ENCODE assay signal across 14 cellular contexts in the genomic region with DNA sequence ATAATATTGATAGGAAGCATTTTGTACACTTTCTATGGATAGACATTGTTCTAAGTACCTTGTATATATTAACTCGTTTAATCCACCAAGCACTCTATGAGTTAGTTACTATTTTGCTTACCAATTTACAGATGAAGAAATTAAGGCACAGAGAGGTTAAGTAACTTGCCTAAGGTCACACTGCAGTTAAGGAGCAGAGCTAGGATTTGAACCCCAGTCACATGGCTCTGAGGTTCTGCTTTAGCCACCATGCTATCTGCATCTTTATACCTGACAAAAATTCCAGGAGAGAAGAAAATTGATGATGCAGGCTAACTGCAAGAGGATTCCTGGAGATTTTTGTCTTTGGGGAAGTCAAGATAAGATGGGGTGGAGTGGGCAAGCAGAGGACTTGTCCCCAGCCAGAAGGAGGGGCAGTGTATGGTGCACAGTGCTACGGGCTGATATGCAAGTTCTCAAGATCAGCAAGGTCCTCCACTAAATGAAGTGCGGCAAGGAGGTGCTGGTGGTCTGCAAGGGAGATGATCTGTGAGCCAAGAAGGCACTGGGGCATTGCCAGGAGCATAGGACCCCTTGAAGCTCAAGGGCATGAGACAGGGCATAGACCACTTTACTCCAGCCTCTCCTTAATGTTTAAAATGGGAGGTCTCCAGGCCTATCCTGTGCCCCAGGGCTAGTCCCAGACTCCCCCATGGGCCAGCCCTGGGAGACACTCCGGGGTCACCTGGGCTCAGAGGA.
"Had no signal": no experiment of that assay in that cellular context is flagged by ENCODE, and none has a peak within 500 bp of the region (broad histone marks: within the 10 kb centered on the region; RNA-seq: fewer than 3 reads in every experiment).

No MANE protein-coding gene starts in this region.

- H3K27me3 ChIP-seq: cardiac muscle cell, esophagus squamous epithelium, ovary, sigmoid colon, thyroid gland had no signal

- H3K36me3 Mint-ChIP-seq: stimulated activated naive B cell treated with anti-CD40 and anti-IgM and Interleukin-4, amounts not matched to agents 10 μg/mL and 1 μg/mL and 100 μg/mL, for 72 hours had no signal

- H3K4me1 ChIP-seq: esophagus squamous epithelium, sigmoid colon had no signal

- H3K9me3 Mint-ChIP-seq: activated CD4-positive, alpha-beta T cell treated with anti-CD3 and anti-CD28 coated beads, Interleukin-2, amount 10 ng/mL, durations not matched to agents 7 days and 5 days had no signal

- H3K27ac ChIP-seq: cardiac muscle cell, esophagus squamous epithelium, ovary, sigmoid colon, thyroid gland had no signal

- H3K4me3 ChIP-seq: cardiac muscle cell, esophagus squamous epithelium, ovary, sigmoid colon, thyroid gland had no signal

- H3K9me3 ChIP-seq: esophagus squamous epithelium, ovary, sigmoid colon, thyroid gland had no signal

- H3K27ac Mint-ChIP-seq: activated CD4-positive, alpha-beta T cell treated with anti-CD3 and anti-CD28 coated beads, Interleukin-2, amount 10 ng/mL, durations not matched to agents 7 days and 5 days; activated T-cell treated with anti-CD3 and anti-CD28 coated beads, Interleukin-2, amount 50 U/mL, for 72 hours; stimulated activated naive B cell treated with anti-CD40 and anti-IgM and Interleukin-4, amounts not matched to agents 10 μg/mL and 1 μg/mL and 100 μg/mL, for 72 hours had no signal

- H3K4me1 Mint-ChIP-seq: activated CD4-positive, alpha-beta T cell treated with anti-CD3 and anti-CD28 coated beads, Interleukin-2, amount 10 ng/mL, durations not matched to agents 7 days and 5 days; stimulated activated naive B cell treated with anti-CD40 and anti-IgM and Interleukin-4, amounts not matched to agents 10 μg/mL and 1 μg/mL and 100 μg/mL, for 72 hours had no signal

- H3K36me3 ChIP-seq: cardiac muscle cell, esophagus squamous epithelium, ovary, sigmoid colon, thyroid gland had no signal

- H3K27me3 Mint-ChIP-seq: activated CD4-positive, alpha-beta T cell treated with anti-CD3 and anti-CD28 coated beads, Interleukin-2, amount 10 ng/mL, durations not matched to agents 7 days and 5 days had no signal

- DNase-seq: activated CD4-positive, alpha-beta T cell treated with anti-CD3 and anti-CD28 coated beads, Interleukin-2, amount 10 ng/mL, durations not matched to agents 7 days and 5 days; activated effector memory CD4-positive, alpha-beta T cell treated with anti-CD3 and anti-CD28 coated beads, Interleukin-2, amount 50 U/mL, for 16 hours; activated T-cell treated with anti-CD3 and anti-CD28 coated beads, Interleukin-2, amount 50 U/mL, for 72 hours; dermis blood vessel endothelial cell; effector memory CD4-positive, alpha-beta T cell; esophagus squamous epithelium; mesendoderm; ovary; sigmoid colon; stimulated activated CD4-positive, alpha-beta T cell treated with anti-CD3 and anti-CD28 coated beads, Interleukin-4, amount 100 ng/mL, for 4 hours; stimulated activated naive B cell treated with anti-CD40 and anti-IgM and Interleukin-4, amounts not matched to agents 10 μg/mL and 1 μg/mL and 100 μg/mL, for 72 hours; T1000; thyroid gland had no signal

- H3K4me3 Mint-ChIP-seq: activated CD4-positive, alpha-beta T cell treated with anti-CD3 and anti-CD28 coated beads, Interleukin-2, amount 10 ng/mL, durations not matched to agents 7 days and 5 days; activated T-cell treated with anti-CD3 and anti-CD28 coated beads, Interleukin-2, amount 50 U/mL, for 72 hours; stimulated activated naive B cell treated with anti-CD40 and anti-IgM and Interleukin-4, amounts not matched to agents 10 μg/mL and 1 μg/mL and 100 μg/mL, for 72 hours had no signal
